ENCODE assay signal across 11 cellular contexts in genomic region chr1:75136158-75136815, GRCh38. TPM values are rescaled to one million over a fixed set of nuclear protein-coding genes. Genes with fewer than 3 reads are reported as not detected.
DNase-seq lines count a peak whose midpoint lies in the region; ATAC-seq and TF ChIP-seq lines count a peak whose summit lies in the region.
"Had no signal": no experiment of that assay in that cellular context is flagged by ENCODE, and none has a peak within 500 bp of the region (broad histone marks: within the 10 kb centered on the region; RNA-seq: fewer than 3 reads in every experiment).

No MANE protein-coding gene starts in this region.

- peak overlapping the region; percentile 14 for H3K4me3 Mint-ChIP-seq in central memory CD8-positive, alpha-beta T cell
- H3K4me3 Mint-ChIP-seq in mesothelial cell of epicardium: peak overlapping the region; percentile 61

- H3K27ac ChIP-seq in C4-2B: no peak overlapping the region
- H3K27ac ChIP-seq: brain microvascular endothelial cell had no signal

- no peaks in the 10 kb centered on the region for H3K36me3 ChIP-seq in MG63
- H3K36me3 ChIP-seq: brain microvascular endothelial cell had no signal

- TF ChIP-seq CTCF in C4-2B (conservative IDR thresholded peaks at IDR 0.05) (peak; percentile 5; the same call in 1 of the 2 replicates), mesothelial cell of epicardium (IDR thresholded peaks at IDR 0.05; ENCODE audit: unreplicated experiment) (no peak)

- no peaks in the 10 kb centered on the region for H3K9me3 ChIP-seq in MG63

- H3K27me3 ChIP-seq in MG63: peaks cover 28% of the 10 kb centered on the region

- peak; percentile 47 for DNase-seq in MG63
- DNase-seq in central memory CD8-positive, alpha-beta T cell (ENCODE audit: low spot score in 2 of 2): no peak
- peak in 1 of 2 experiments; percentile 59 for DNase-seq in mesothelial cell of epicardium (ENCODE audit: low spot score in 2 of 2, unreplicated experiment in 2 of 2)
- no peak for DNase-seq in MV-4-11 (lab: John Stamatoyannopoulos, UW)
- no peak for DNase-seq in NAMALWA (ENCODE audit: low spot score)
- DNase-seq in kidney glomerular epithelial cell (lab: John Stamatoyannopoulos, UW): no peak
- no peak for DNase-seq in SKM-1 treated with dmso at 0.1 percent for 144 hours (lab: John Stamatoyannopoulos, UW; ENCODE audit: unreplicated experiment)
- DNase-seq: activated CD4-positive, CD25-positive, alpha-beta regulatory T cell; brain microvascular endothelial cell; Calu3 had no signal

- H3K27ac Mint-ChIP-seq in central memory CD8-positive, alpha-beta T cell (ENCODE audit: low read depth): no peak overlapping the region
- H3K27ac Mint-ChIP-seq in mesothelial cell of epicardium: no peak overlapping the region

- no peaks in the 10 kb centered on the region for H3K4me1 Mint-ChIP-seq in central memory CD8-positive, alpha-beta T cell
- H3K4me1 Mint-ChIP-seq in mesothelial cell of epicardium: peaks cover 27% of the 10 kb centered on the region

- H3K9me3 Mint-ChIP-seq in central memory CD8-positive, alpha-beta T cell: peaks cover 6% of the 10 kb centered on the region
- H3K9me3 Mint-ChIP-seq in mesothelial cell of epicardium: no peaks in the 10 kb centered on the region

- peak overlapping the region; percentile 43 for H3K4me3 ChIP-seq in MG63

- no peaks in the 10 kb centered on the region for H3K36me3 Mint-ChIP-seq in central memory CD8-positive, alpha-beta T cell (ENCODE audit: insufficient read depth)
- no peaks in the 10 kb centered on the region for H3K36me3 Mint-ChIP-seq in mesothelial cell of epicardium

- ATAC-seq in central memory CD8-positive, alpha-beta T cell (replicated peaks; ENCODE audit: extremely low read depth, poor library complexity, severe bottlenecking): no peak

- peaks cover 64% of the 10 kb centered on the region for H3K27me3 Mint-ChIP-seq in central memory CD8-positive, alpha-beta T cell
- peaks cover 98% of the 10 kb centered on the region for H3K27me3 Mint-ChIP-seq in mesothelial cell of epicardium (ENCODE audit: low read depth)

RNA-seq across cellular contexts. Expression of gene LHX8, which starts 2.1 kb away (rescaled TPM):
- 0.79 TPM in 1 of 2 replicates, not detected in the other for total RNA-seq in MG63 (2014; rRNA removed; shearing (Covaris generic); ENCODE audit: low replicate concordance)
- total RNA-seq in mesothelial cell of epicardium: 0.20 to 0.36 TPM (median 0.20 TPM) in 3 replicates
- total RNA-seq: Calu3 had no signal
